1 cellular context compared by ENCODE assay signal in genomic region chr17:82200743-82201497, GRCh38.
A peak's percentile ranks its signal among the peaks of the same experiment; 100 is the strongest.
TF ChIP-seq lines count a peak whose summit lies in the region.

No MANE protein-coding gene starts in this region.

TF ChIP-seq in K562, 482 proteins besides CTCF, POLR2A, EP300 and RAD21 (continued from another document and continues in another):
- no peak for TF ChIP-seq ZNF318 (IDR thresholded peaks at IDR 0.05; ENCODE audit: borderline replicate concordance in 1 of 2, low read depth in 1 of 2)
- TF ChIP-seq RNF2 (IDR thresholded peaks at IDR 0.05): peak; percentile 91
- no peak for TF ChIP-seq AFF1 (IDR thresholded peaks at IDR 0.05; ENCODE audit: low read depth in 1 of 2, partially characterized antibody in 2 of 2)
- peak; percentile 74 for TF ChIP-seq TAF1 (IDR thresholded peaks at IDR 0.05; ENCODE audit: control insufficient read depth, extremely low read depth, insufficient read depth, low read length, severe bottlenecking)
- no peak for TF ChIP-seq HLTF (IDR thresholded peaks at IDR 0.05)
- TF ChIP-seq ZNF707 (CRISPR knock-in tag; conservative IDR thresholded peaks at IDR 0.05): no peak
- TF ChIP-seq ZNF449 (CRISPR knock-in tag; IDR thresholded peaks at IDR 0.05): no peak
- TF ChIP-seq SMARCA5 (IDR thresholded peaks at IDR 0.05): no peak; the same call in 1 of the 2 replicates
- no peak for TF ChIP-seq OTX1 (CRISPR knock-in tag; IDR thresholded peaks at IDR 0.05)
- no peak for TF ChIP-seq ZBTB49 (CRISPR knock-in tag; IDR thresholded peaks at IDR 0.05; ENCODE audit: borderline replicate concordance)
- TF ChIP-seq TCF15 (CRISPR knock-in tag; IDR thresholded peaks at IDR 0.05): no peak
- TF ChIP-seq ZNF436 (CRISPR knock-in tag; IDR thresholded peaks at IDR 0.05): no peak
- no peak for TF ChIP-seq TRIM25 (IDR thresholded peaks at IDR 0.05; ENCODE audit: borderline replicate concordance)
- TF ChIP-seq SNAPC5 (CRISPR knock-in tag; IDR thresholded peaks at IDR 0.05): no peak
- no peak for TF ChIP-seq KLF1 (tag; IDR thresholded peaks at IDR 0.05)
- TF ChIP-seq LARP7 (IDR thresholded peaks at IDR 0.05): no peak
- no peak for TF ChIP-seq ZBTB33 (CRISPR knock-in tag; IDR thresholded peaks at IDR 0.05)
- no peak for TF ChIP-seq BRD4 (IDR thresholded peaks at IDR 0.05)
- TF ChIP-seq NFXL1 (CRISPR knock-in tag; IDR thresholded peaks at IDR 0.05): no peak
- TF ChIP-seq PHB2 (IDR thresholded peaks at IDR 0.05; ENCODE audit: low read depth): no peak
- TF ChIP-seq DLX4 (CRISPR knock-in tag; IDR thresholded peaks at IDR 0.05): no peak
- peak; percentile 17; the same call in 1 of the 2 replicates for TF ChIP-seq GATAD2B (IDR thresholded peaks at IDR 0.05; ENCODE audit: borderline replicate concordance)
- TF ChIP-seq ADNP (tag; IDR thresholded peaks at IDR 0.05): no peak
- no peak for TF ChIP-seq ZNF77 (CRISPR knock-in tag; IDR thresholded peaks at IDR 0.05)
- TF ChIP-seq ZNF239 (CRISPR knock-in tag; IDR thresholded peaks at IDR 0.05): no peak
- no peak for TF ChIP-seq ZNF24 (IDR thresholded peaks at IDR 0.05)
- TF ChIP-seq NCOA4 (IDR thresholded peaks at IDR 0.05; ENCODE audit: partially characterized antibody): no peak
- TF ChIP-seq XRCC5 (IDR thresholded peaks at IDR 0.05; ENCODE audit: low read depth, low read length): no peak
- 0 out of 2 replicates have a peak, but pooled peaks have one; percentile 29 for TF ChIP-seq FOSL1 (tag; conservative IDR thresholded peaks at IDR 0.05)
- peak; percentile 92 for TF ChIP-seq ETV5 (CRISPR knock-in tag; IDR thresholded peaks at IDR 0.05; ENCODE audit: low read depth)
- no peak for TF ChIP-seq ZNF143 (CRISPR knock-in tag; IDR thresholded peaks at IDR 0.05)
- no peak for TF ChIP-seq SMAD3 (CRISPR knock-in tag; conservative IDR thresholded peaks at IDR 0.05)
- no peak for TF ChIP-seq HNRNPK (IDR thresholded peaks at IDR 0.05; ENCODE audit: low read depth, low read length, poor library complexity, severe bottlenecking)
- no peak for TF ChIP-seq E2F8 (IDR thresholded peaks at IDR 0.05; ENCODE audit: low read depth, partially characterized antibody)
- TF ChIP-seq FOXJ3 (CRISPR knock-in tag; IDR thresholded peaks at IDR 0.05): no peak
